ENCODE assay signal across 1 cellular context in genomic region chr7:41711283-41712064, GRCh38.
TF ChIP-seq lines count a peak whose summit lies in the region.

No MANE protein-coding gene starts in this region.

TF ChIP-seq in A549, 52 proteins besides CTCF, POLR2A, EP300 and RAD21 (continued from another document):
- TF ChIP-seq ATOH8 (CRISPR knock-in tag; IDR thresholded peaks at IDR 0.05; ENCODE audit: low read depth) = no peak
- TF ChIP-seq E2F6 (IDR thresholded peaks at IDR 0.05; ENCODE audit: borderline replicate concordance, low read depth) = no peak
- TF ChIP-seq GATA3 (IDR thresholded peaks at IDR 0.05; ENCODE audit: borderline replicate concordance) = no peak
- no peak for TF ChIP-seq USF2 (IDR thresholded peaks at IDR 0.05)
- no peak for TF ChIP-seq MYC (IDR thresholded peaks at IDR 0.05; ENCODE audit: borderline replicate concordance, low read length)
- no peak for TF ChIP-seq MAFK (IDR thresholded peaks at IDR 0.05; ENCODE audit: partially characterized antibody)
- TF ChIP-seq TFCP2L1 (CRISPR knock-in tag; IDR thresholded peaks at IDR 0.05) = no peak
- no peak for TF ChIP-seq BCL3 (IDR thresholded peaks at IDR 0.05)
